20 cellular contexts compared by ENCODE assay signal in the genomic region with DNA sequence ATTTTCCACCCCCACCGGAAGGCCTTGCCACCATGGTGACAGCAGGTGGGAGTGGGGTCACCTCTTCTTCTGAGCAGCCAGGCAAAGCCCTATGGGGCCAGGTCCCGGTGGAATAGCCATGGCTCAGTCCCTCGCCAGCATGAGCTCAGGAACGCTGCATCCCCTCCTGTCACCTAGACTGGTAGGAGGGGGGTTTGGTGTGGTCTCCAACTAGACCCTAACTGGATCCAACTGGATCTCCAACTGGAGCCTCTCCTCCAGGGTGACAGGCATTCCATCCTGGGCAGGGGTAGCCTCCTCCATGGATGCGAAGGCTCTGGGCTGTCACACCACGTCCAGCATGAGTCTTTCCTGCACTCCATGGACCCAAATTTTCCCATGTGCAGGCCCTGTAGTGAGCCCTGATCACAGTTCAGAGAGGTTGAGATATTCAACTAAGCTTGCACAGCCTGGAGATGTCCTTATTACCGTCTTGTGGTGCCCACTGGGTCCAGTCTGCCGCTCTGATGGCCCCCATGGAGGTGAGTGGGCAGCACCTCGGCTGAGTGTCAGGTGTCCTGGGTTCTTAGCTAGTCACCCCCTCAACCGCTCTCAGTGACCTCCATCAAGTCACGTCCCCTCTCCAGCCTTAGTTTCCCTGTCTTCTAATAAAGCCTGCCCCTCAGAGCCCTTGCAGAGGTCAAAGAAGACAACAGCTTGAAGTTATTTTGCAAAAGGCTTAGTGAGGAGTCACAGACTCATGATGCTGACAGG. TPM values are rescaled to one million over a fixed set of nuclear protein-coding genes. Genes with fewer than 3 reads are reported as not detected.
A peak's percentile ranks its signal among the peaks of the same experiment; 100 is the strongest.
DNase-seq lines count a peak whose midpoint lies in the region; ATAC-seq and TF ChIP-seq lines count a peak whose summit lies in the region.
"Had no signal": no experiment of that assay in that cellular context is flagged by ENCODE, and none has a peak within 500 bp of the region (broad histone marks: within the 10 kb centered on the region; RNA-seq: fewer than 3 reads in every experiment).

No MANE protein-coding gene starts in this region.

- intact Hi-C loops in IMR-90 (cut with micrococcal nuclease) = no loop called here

- no peaks in the 10 kb centered on the region for H3K27me3 Mint-ChIP-seq in activated CD8-positive, alpha-beta memory T cell treated with anti-CD3 and anti-CD28 coated beads, Interleukin-2, amount 10 ng/mL, durations not matched to agents 7 days and 5 days

- dilution Hi-C loops in IMR-90 (cut with HindIII; ENCODE audit: low sequenced_read_pairs, unreplicated experiment) = no loop called here

- H3K14ac ChIP-seq in IMR-90 (replicated peaks; ENCODE audit: low read depth, low read length) = no peak overlapping the region

- no peak for TF ChIP-seq POLR2A in IMR-90 (IDR thresholded peaks at IDR 0.05; ENCODE audit: low read depth, low read length)

- DNase-seq in H7 (peak; percentile 37), IMR-90 (no peak), islet precursor cell (peak; percentile 38), T-helper 2 cell (no peak)
- no peak for DNase-seq in stimulated activated effector memory CD8-positive, alpha-beta T cell treated with anti-CD3 and anti-CD28 coated beads, Interleukin-12 subunit alpha, Interleukin-12 subunit beta, amount 100 ng/mL, for 72 hours (ENCODE audit: low spot score in 2 of 2)
- DNase-seq in activated CD8-positive, alpha-beta memory T cell treated with anti-CD3 and anti-CD28 coated beads, Interleukin-2, amount 10 ng/mL, durations not matched to agents 7 days and 5 days = no peak
- DNase-seq: ACHN; BE2C; C1 segment of cervical spinal cord; CD4-positive, CD25-positive, alpha-beta regulatory T cell; CD8-positive, alpha-beta memory T cell; COR-L47; DMS53; DND-41; EL; GM23248; HCEC 1CT; HFFc6 had no signal

- H2BK5ac ChIP-seq in IMR-90 (ENCODE audit: low read depth, low read length, poor library complexity, severe bottlenecking) = no peak overlapping the region

- no peak overlapping the region for H3K4me2 ChIP-seq in IMR-90 (ENCODE audit: low read depth, low read length)

- no peak overlapping the region for H3K23ac ChIP-seq in IMR-90 (ENCODE audit: low read depth, low read length)

- no peak overlapping the region for H3K56ac ChIP-seq in IMR-90 (ENCODE audit: extremely low read depth, insufficient read depth, low read length)

- H2AK9ac ChIP-seq in IMR-90 (replicated peaks; ENCODE audit: low read depth, low read length, poor library complexity) = no peak overlapping the region

- H3K9ac ChIP-seq in IMR-90 (ENCODE audit: low read depth, low read length) = no peak overlapping the region
- H3K9ac ChIP-seq: GM23248 had no signal

- peaks cover 4% of the 10 kb centered on the region for H3K9me3 Mint-ChIP-seq in stimulated activated effector memory CD8-positive, alpha-beta T cell treated with anti-CD3 and anti-CD28 coated beads, Interleukin-12 subunit alpha, Interleukin-12 subunit beta, amount 100 ng/mL, for 72 hours
- peaks cover 5% of the 10 kb centered on the region for H3K9me3 Mint-ChIP-seq in activated CD8-positive, alpha-beta memory T cell treated with anti-CD3 and anti-CD28 coated beads, Interleukin-2, amount 10 ng/mL, durations not matched to agents 7 days and 5 days (ENCODE audit: low read depth)

- no peak overlapping the region for H2BK15ac ChIP-seq in IMR-90 (ENCODE audit: low read depth, low read length)

- peaks cover 7% of the 10 kb centered on the region for H3K4me1 Mint-ChIP-seq in stimulated activated effector memory CD8-positive, alpha-beta T cell treated with anti-CD3 and anti-CD28 coated beads, Interleukin-12 subunit alpha, Interleukin-12 subunit beta, amount 100 ng/mL, for 72 hours
- no peaks in the 10 kb centered on the region for H3K4me1 Mint-ChIP-seq in activated CD8-positive, alpha-beta memory T cell treated with anti-CD3 and anti-CD28 coated beads, Interleukin-2, amount 10 ng/mL, durations not matched to agents 7 days and 5 days
- H3K4me1 Mint-ChIP-seq: CD4-positive, CD25-positive, alpha-beta regulatory T cell had no signal

- peak overlapping the region; percentile 87 for H3K27ac Mint-ChIP-seq in stimulated activated effector memory CD8-positive, alpha-beta T cell treated with anti-CD3 and anti-CD28 coated beads, Interleukin-12 subunit alpha, Interleukin-12 subunit beta, amount 100 ng/mL, for 72 hours
- no peak overlapping the region for H3K27ac Mint-ChIP-seq in activated CD8-positive, alpha-beta memory T cell treated with anti-CD3 and anti-CD28 coated beads, Interleukin-2, amount 10 ng/mL, durations not matched to agents 7 days and 5 days
- H3K27ac Mint-ChIP-seq: CD4-positive, CD25-positive, alpha-beta regulatory T cell; CD8-positive, alpha-beta memory T cell; HFFc6 had no signal

- no peak for TF ChIP-seq RAD21 in IMR-90 (IDR thresholded peaks at IDR 0.05; ENCODE audit: low read length)

- BruUV-seq in IMR-90 (replicated peaks; lab: Mats Ljungman, UMichigan) = no TSS peak

- H3K4me3 Mint-ChIP-seq in stimulated activated effector memory CD8-positive, alpha-beta T cell treated with anti-CD3 and anti-CD28 coated beads, Interleukin-12 subunit alpha, Interleukin-12 subunit beta, amount 100 ng/mL, for 72 hours = no peak overlapping the region
- no peak overlapping the region for H3K4me3 Mint-ChIP-seq in activated CD8-positive, alpha-beta memory T cell treated with anti-CD3 and anti-CD28 coated beads, Interleukin-2, amount 10 ng/mL, durations not matched to agents 7 days and 5 days
- H3K4me3 Mint-ChIP-seq: CD4-positive, CD25-positive, alpha-beta regulatory T cell; CD8-positive, alpha-beta memory T cell; HFFc6 had no signal

- H3K27me3 ChIP-seq in H7 (ENCODE audit: control insufficient read depth, insufficient read depth, low read length) = no peaks in the 10 kb centered on the region
- peaks cover 20% of the 10 kb centered on the region for H3K27me3 ChIP-seq in IMR-90 (ENCODE audit: control insufficient read depth, insufficient read depth, low read length)
- H3K27me3 ChIP-seq: BE2C had no signal

- 40% methylated on average over 1 of the region's 11 CpGs; no CpG with 5 or more reads in 1 of the 2 experiments for WGBS in IMR-90 (ENCODE audit: extremely low coverage in 2 of 2, insufficient read length in 1 of 2), 2 experiments

- CTCF ChIA-PET in IMR-90 (lab: Yijun Ruan, JAX) = no interaction called here
- CTCF ChIA-PET in activated CD8-positive, alpha-beta memory T cell treated with anti-CD3 and anti-CD28 coated beads, Interleukin-2, amount 10 ng/mL, durations not matched to agents 7 days and 5 days (lab: Charles Lee) = interaction anchor here (1.5 kb wide), 1 partner anchor 21 kb away, joined by 4 read pairs; no protein-coding TSS in a partner anchor

- no peak overlapping the region for H3K4ac ChIP-seq in IMR-90 (ENCODE audit: low read depth, low read length)

- no peak overlapping the region for H3K18ac ChIP-seq in IMR-90 (ENCODE audit: low read depth, low read length)

- H3K9me3 ChIP-seq in IMR-90 (ENCODE audit: control insufficient read depth, insufficient read depth, low read length) = no peaks in the 10 kb centered on the region
- H3K9me3 ChIP-seq: BE2C had no signal

- no peak overlapping the region for H2BK20ac ChIP-seq in IMR-90 (ENCODE audit: low read depth, low read length)

- no peak overlapping the region for H2BK120ac ChIP-seq in IMR-90 (ENCODE audit: low read depth, low read length)

- 0 out of 2 replicates have a peak overlapping the region, but pooled peaks have one; percentile 40 for H2AK5ac ChIP-seq in IMR-90 (ENCODE audit: low read depth, low read length)

- ATAC-seq in IMR-90 (ENCODE audit: low read depth) (no peak), GM18519 (IDR thresholded peaks at IDR 0.05; ENCODE audit: low FRiP score, unreplicated experiment) (no peak)
- no peak for ATAC-seq in stimulated activated effector memory CD8-positive, alpha-beta T cell treated with anti-CD3 and anti-CD28 coated beads, Interleukin-12 subunit alpha, Interleukin-12 subunit beta, amount 100 ng/mL, for 72 hours
- no peak for ATAC-seq in activated CD8-positive, alpha-beta memory T cell treated with anti-CD3 and anti-CD28 coated beads, Interleukin-2, amount 10 ng/mL, durations not matched to agents 7 days and 5 days
- ATAC-seq: GM12878 had no signal

- POLR2A ChIA-PET in IMR-90 (lab: Charles Lee; ENCODE audit: unreplicated experiment) = interaction anchor here (0.6 kb wide), 1 partner anchor 1787 kb away, joined by 3 read pairs; no protein-coding TSS in a partner anchor

- H4K20me1 ChIP-seq in IMR-90 (ENCODE audit: insufficient read depth, low read length) = no peaks in the 10 kb centered on the region

- no peak for TF ChIP-seq CTCF in IMR-90 (conservative IDR thresholded peaks at IDR 0.05; ENCODE audit: low read depth, low read length)

- H3K9me1 ChIP-seq in IMR-90 (ENCODE audit: insufficient read depth, low read length) = peaks cover 19% of the 10 kb centered on the region

- no peaks in the 10 kb centered on the region for H3K36me3 ChIP-seq in H7 (replicated peaks; ENCODE audit: control insufficient read depth, insufficient read depth, low read length)
- no peaks in the 10 kb centered on the region for H3K36me3 ChIP-seq in IMR-90 (ENCODE audit: control insufficient read depth, insufficient read depth, low read length)
- H3K36me3 ChIP-seq: BE2C had no signal

- H3K4me1 ChIP-seq in IMR-90 (ENCODE audit: control insufficient read depth, insufficient read depth, low read length) = peaks cover 7% of the 10 kb centered on the region
- H3K4me1 ChIP-seq: BE2C had no signal

- H3K36me3 Mint-ChIP-seq in stimulated activated effector memory CD8-positive, alpha-beta T cell treated with anti-CD3 and anti-CD28 coated beads, Interleukin-12 subunit alpha, Interleukin-12 subunit beta, amount 100 ng/mL, for 72 hours = peaks cover 19% of the 10 kb centered on the region
- H3K36me3 Mint-ChIP-seq in activated CD8-positive, alpha-beta memory T cell treated with anti-CD3 and anti-CD28 coated beads, Interleukin-2, amount 10 ng/mL, durations not matched to agents 7 days and 5 days = peaks cover 3% of the 10 kb centered on the region
- H3K36me3 Mint-ChIP-seq: CD4-positive, CD25-positive, alpha-beta regulatory T cell; CD8-positive, alpha-beta memory T cell had no signal

- no peak overlapping the region for H4K8ac ChIP-seq in IMR-90 (ENCODE audit: low read depth in 2 of 2, low read length in 2 of 2)

- no peak overlapping the region for H4K5ac ChIP-seq in IMR-90 (ENCODE audit: low read depth, low read length)

- in situ Hi-C loops in IMR-90 (cut with MboI; ENCODE audit: low sequenced_read_pairs) = no loop called here

- H3K4me3 ChIP-seq in H7 (ENCODE audit: insufficient read depth, low read depth, low read length) (no peak overlapping the region), IMR-90 (ENCODE audit: insufficient read depth, low read depth, low read length) (no peak overlapping the region)
- H3K4me3 ChIP-seq: GM12878, GM23248 had no signal

- no peak overlapping the region for H4K91ac ChIP-seq in IMR-90 (ENCODE audit: insufficient read depth, low read depth, low read length)

- H3K79me1 ChIP-seq in IMR-90 (ENCODE audit: low read depth in 1 of 2, low read length in 2 of 2) = no peaks in the 10 kb centered on the region

- H3K27ac ChIP-seq in IMR-90 (ENCODE audit: insufficient read depth, low read length) = no peak overlapping the region
- H3K27ac ChIP-seq: GM23248 had no signal

- H2AFZ ChIP-seq in IMR-90 (replicated peaks; ENCODE audit: low read length, poor library complexity) = no peak overlapping the region
- H2AFZ ChIP-seq: GM23248 had no signal

RNA-seq across cellular contexts. Expression of a gene that starts 18.6 kb away (rescaled TPM):
- 6.1 and 6.2 TPM in 2 replicates for total RNA-seq in H7 (2014; rRNA removed; shearing (Covaris generic))
- 1.1 and 2.2 TPM in 2 replicates for total RNA-seq in IMR-90 (2012; rRNA removed)
- polyA plus RNA-seq in IMR-90 (2012; rRNA removed) = 10.1 and 12.2 TPM in 2 replicates
- polyA plus RNA-seq in IMR-90 (2012; cell fraction: cytosol; rRNA removed) = 8.8 and 15.2 TPM in 2 replicates
- 11.6 and 31.9 TPM in 2 replicates for polyA plus RNA-seq in IMR-90 (2012; cell fraction: nucleus; rRNA removed; ENCODE audit: low replicate concordance)
- total RNA-seq in activated CD8-positive, alpha-beta memory T cell treated with anti-CD3 and anti-CD28 coated beads, Interleukin-2, amount 10 ng/mL, durations not matched to agents 7 days and 5 days = not detected
- total RNA-seq: CD4-positive, CD25-positive, alpha-beta regulatory T cell; CD8-positive, alpha-beta memory T cell had no signal
- polyA plus RNA-seq: CD4-positive, CD25-positive, alpha-beta regulatory T cell; CD8-positive, alpha-beta memory T cell had no signal

RNA-seq across cellular contexts. Expression of a gene that starts 51.3 kb away (rescaled TPM):
- total RNA-seq in H7 (2014; rRNA removed; shearing (Covaris generic)) = 84.9 and 91.8 TPM in 2 replicates
- total RNA-seq in IMR-90 (2012; rRNA removed) = under 0.01 TPM in 1 of 2 replicates, not detected in the other
- not detected in 2 replicates for polyA plus RNA-seq in IMR-90 (2012; rRNA removed)
- 0.01 TPM in 1 of 2 replicates, not detected in the other for polyA plus RNA-seq in IMR-90 (2012; cell fraction: cytosol; rRNA removed)
- polyA plus RNA-seq in IMR-90 (2012; cell fraction: nucleus; rRNA removed; ENCODE audit: low replicate concordance) = 0.03 and 0.05 TPM in 2 replicates
- under 1 TPM in 1 of 2 experiments, not detected in 1; 0.06 TPM for total RNA-seq in activated CD8-positive, alpha-beta memory T cell treated with anti-CD3 and anti-CD28 coated beads, Interleukin-2, amount 10 ng/mL, durations not matched to agents 7 days and 5 days
- total RNA-seq: GM23248, HFFc6 had no signal
- polyA plus RNA-seq: CD8-positive, alpha-beta memory T cell; GM12878; GM23248 had no signal

Comparison
In these comparisons a context has a peak if more than half of its experiments do, and no peak if none do; other contexts are left out.
1. DNase-seq: peak in H7 (single experiment) and islet precursor cell (single experiment); none in IMR-90 (single experiment), stimulated activated effector memory CD8-positive, alpha-beta T cell treated with anti-CD3 and anti-CD28 coated beads, Interleukin-12 subunit alpha, Interleukin-12 subunit beta, amount 100 ng/mL, for 72 hours (0 of 2), T-helper 2 cell (0 of 5) and activated CD8-positive, alpha-beta memory T cell treated with anti-CD3 and anti-CD28 coated beads, Interleukin-2, amount 10 ng/mL, durations not matched to agents 7 days and 5 days (single experiment).
2. RNA of a gene that starts 51.3 kb away (total RNA-seq): 84.9 to 91.8 TPM in H7; 0.06 TPM in activated CD8-positive, alpha-beta memory T cell treated with anti-CD3 and anti-CD28 coated beads, Interleukin-2, amount 10 ng/mL, durations not matched to agents 7 days and 5 days and under 0.01 TPM in IMR-90; every median in the first group is over 10 times any median in the second.